27 cellular contexts compared by ENCODE assay signal in the genomic region with DNA sequence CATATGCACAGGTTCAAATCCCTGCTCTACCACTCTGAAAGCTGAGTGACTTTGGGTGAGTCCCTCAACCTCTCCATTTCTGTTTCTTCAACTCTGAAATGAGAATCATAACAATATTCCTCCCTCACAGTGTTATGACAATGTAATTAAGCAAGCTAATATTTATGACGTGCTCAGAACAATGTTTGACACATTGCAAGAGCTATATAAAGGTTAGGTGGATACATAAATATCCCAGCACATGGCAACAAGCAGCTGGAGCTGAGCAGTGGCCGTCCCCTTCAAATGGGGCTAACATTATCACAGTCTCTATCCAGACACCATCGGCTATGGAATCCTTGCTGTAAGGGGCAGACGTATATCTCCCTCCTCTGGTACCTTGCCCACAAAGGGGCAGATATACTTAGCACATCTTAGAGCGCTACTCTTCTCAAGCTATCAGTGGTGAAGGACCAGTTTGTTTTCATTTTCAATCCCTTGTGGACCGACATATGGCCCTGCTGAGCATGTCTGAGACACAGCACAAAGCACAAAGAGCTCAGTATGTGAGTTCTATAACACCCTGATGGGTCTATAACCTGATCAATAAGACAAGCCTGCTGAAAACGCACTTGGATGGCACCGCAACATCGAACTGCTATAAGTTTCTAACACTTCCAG.
DNase-seq lines count a peak whose midpoint lies in the region; FAIRE-seq and TF ChIP-seq lines count a peak whose summit lies in the region.
"Had no signal": no experiment of that assay in that cellular context is flagged by ENCODE, and none has a peak within 500 bp of the region (broad histone marks: within the 10 kb centered on the region; RNA-seq: fewer than 3 reads in every experiment).

No MANE protein-coding gene starts in this region.

- no peak overlapping the region for H4K8ac ChIP-seq in H1 (ENCODE audit: extremely low read depth, insufficient read depth, low read length)

- H3K14ac ChIP-seq in H1 (ENCODE audit: insufficient read length): no peak overlapping the region

- DNase-seq in GM23248: no peak
- DNase-seq in NCI-H69 (lab: John Stamatoyannopoulos, UW): peak; percentile 44
- no peak for DNase-seq in H1 (ENCODE audit: low read depth in 1 of 2, low spot score in 2 of 2)
- no peak for DNase-seq in ureter (ENCODE audit: low spot score)
- no peak for DNase-seq in activated naive CD4-positive, alpha-beta T cell treated with Interleukin-2 at 50 U/mL for 16 hours
- DNase-seq in hippocampal formation (lab: John Stamatoyannopoulos, UW): no peak
- DNase-seq in superior temporal gyrus (ENCODE audit: extremely low spot score): no peak
- DNase-seq: activated B cell treated with CpG ODN at 0.5 μM for 24 hours; activated CD4-positive, alpha-beta memory T cell treated with anti-CD3 and anti-CD28 coated beads for 36 hours; activated naive CD8-positive, alpha-beta T cell treated with anti-CD3 and anti-CD28 coated beads, Interleukin-2, amount 10 ng/mL, durations not matched to agents 7 days and 5 days; CD4-positive, alpha-beta memory T cell; colonic mucosa; DMS53; endodermal cell; GDM1; Karpas-422; NCI-H1048; NCI-H2029 treated with DMSO at 0.1 percent for 48 hours; stimulated activated naive B cell treated with anti-CD40 and anti-IgM and Interleukin-4, amounts not matched to agents 10 μg/mL and 1 μg/mL and 100 μg/mL, for 72 hours; tibial artery had no signal

- no peak overlapping the region for H3K4ac ChIP-seq in H1 (replicated peaks; ENCODE audit: insufficient read length, low read depth, low read length)

- peaks cover 58% of the 10 kb centered on the region for H3K79me2 ChIP-seq in GM23248 (ENCODE audit: insufficient read depth)
- H3K79me2 ChIP-seq in H1 (ENCODE audit: control insufficient read depth in 1 of 2, insufficient read depth in 2 of 2, low read length in 2 of 2): no peaks in the 10 kb centered on the region

- H3K4me2 ChIP-seq in GM23248 (ENCODE audit: unreplicated experiment): no peak overlapping the region
- H3K4me2 ChIP-seq in H1 (ENCODE audit: insufficient read depth in 1 of 2, low read depth in 2 of 2, low read length in 2 of 2): no peak overlapping the region

- no peak for TF ChIP-seq RAD21 in H1 (IDR thresholded peaks at IDR 0.05 in 1 of 2, conservative IDR thresholded peaks at IDR 0.05 in 1 of 2; ENCODE audit: low read depth in 2 of 2, low read length in 2 of 2)

- peaks cover 13% of the 10 kb centered on the region; the same call in 1 of the 2 replicates for H3K36me3 ChIP-seq in GM23248 (ENCODE audit: low read depth)
- H3K36me3 ChIP-seq in H1 (ENCODE audit: control insufficient read depth in 2 of 4, insufficient read depth in 4 of 4, low read length in 3 of 4): peaks cover 0 to 2% (median 0%) of the 10 kb centered on the region in 4 experiments; a peak in 1 of 8 replicates
- H3K36me3 ChIP-seq: colonic mucosa, prostate gland had no signal

- H3K4me1 ChIP-seq in GM23248 (ENCODE audit: insufficient read depth) (peaks cover 16% of the 10 kb centered on the region), H1 (replicated peaks in 1 of 4; ENCODE audit: control insufficient read depth in 3 of 4, insufficient read depth in 4 of 4, low read length in 3 of 4) (peaks cover 0 to 6% (median 0%) of the 10 kb centered on the region in 4 experiments; a peak in 4 of 7 replicates)
- H3K4me1 ChIP-seq: colonic mucosa, prostate gland had no signal

- in situ Hi-C loops in GM23248 (cut with MboI): no loop called here

- H4K5ac ChIP-seq in H1 (ENCODE audit: insufficient read length, low read depth, low read length): no peak overlapping the region

- no peak for TF ChIP-seq POLR2A in H1 (IDR thresholded peaks at IDR 0.05; ENCODE audit: control extremely low read depth in 1 of 2, low read depth in 2 of 2, low read length in 2 of 2)

- CTCF ChIA-PET in H1 (lab: Charles Lee; ENCODE audit: partially characterized antibody): interaction anchor here (0.6 to 1.4 kb wide), 8 partner anchors 9 to 345 kb away, joined by 3 to 4 read pairs (median 3); no protein-coding TSS in a partner anchor

- H2BK15ac ChIP-seq in H1 (ENCODE audit: low read length): no peak overlapping the region

- H2AFZ ChIP-seq in GM23248: no peak overlapping the region
- no peak overlapping the region for H2AFZ ChIP-seq in H1 (ENCODE audit: low read length)

- no peaks in the 10 kb centered on the region for H4K20me1 ChIP-seq in GM23248 (ENCODE audit: insufficient read depth)
- H4K20me1 ChIP-seq in H1 (replicated peaks in 1 of 2; ENCODE audit: control insufficient read depth in 1 of 2, insufficient read depth in 2 of 2, low read length in 2 of 2): no peaks in the 10 kb centered on the region

- H2BK5ac ChIP-seq in H1 (ENCODE audit: low read depth, low read length): no peak overlapping the region

- H3K56ac ChIP-seq in H1 (replicated peaks; ENCODE audit: insufficient read length, low read depth, low read length): no peak overlapping the region

- H3K79me1 ChIP-seq in H1 (ENCODE audit: low read depth, low read length): no peaks in the 10 kb centered on the region

- no peak overlapping the region for H3K4me3 Mint-ChIP-seq in nephron
- H3K4me3 Mint-ChIP-seq: activated B cell treated with CpG ODN at 0.5 μM for 24 hours; activated CD4-positive, alpha-beta memory T cell treated with anti-CD3 and anti-CD28 coated beads for 36 hours; activated naive CD8-positive, alpha-beta T cell treated with anti-CD3 and anti-CD28 coated beads, Interleukin-2, amount 10 ng/mL, durations not matched to agents 7 days and 5 days; CD4-positive, alpha-beta memory T cell; endodermal cell; neural crest cell; stimulated activated naive B cell treated with anti-CD40 and anti-IgM and Interleukin-4, amounts not matched to agents 10 μg/mL and 1 μg/mL and 100 μg/mL, for 72 hours; T-helper 2 cell treated with Interferon-gamma antibody and Interleukin-4, amounts not matched to agents 5 μg/mL and 100 μg/mL, for 36 hours had no signal

- no peak for TF ChIP-seq EP300 in H1 (IDR thresholded peaks at IDR 0.05; ENCODE audit: borderline replicate concordance in 1 of 2, low read depth in 2 of 2, low read length in 2 of 2)

- H3K9me3 Mint-ChIP-seq in nephron: no peaks in the 10 kb centered on the region
- H3K9me3 Mint-ChIP-seq: activated B cell treated with CpG ODN at 0.5 μM for 24 hours; activated CD4-positive, alpha-beta memory T cell treated with anti-CD3 and anti-CD28 coated beads for 36 hours; endodermal cell; neural crest cell; T-helper 2 cell treated with Interferon-gamma antibody and Interleukin-4, amounts not matched to agents 5 μg/mL and 100 μg/mL, for 36 hours had no signal

- H2BK12ac ChIP-seq in H1 (ENCODE audit: low read depth, low read length): no peak overlapping the region

- H3K4me1 Mint-ChIP-seq in nephron: peaks cover 32% of the 10 kb centered on the region
- H3K4me1 Mint-ChIP-seq: activated B cell treated with CpG ODN at 0.5 μM for 24 hours; activated naive CD8-positive, alpha-beta T cell treated with anti-CD3 and anti-CD28 coated beads, Interleukin-2, amount 10 ng/mL, durations not matched to agents 7 days and 5 days; CD4-positive, alpha-beta memory T cell; stimulated activated naive B cell treated with anti-CD40 and anti-IgM and Interleukin-4, amounts not matched to agents 10 μg/mL and 1 μg/mL and 100 μg/mL, for 72 hours had no signal

- POLR2A ChIA-PET in H1 (lab: Charles Lee; ENCODE audit: partially characterized antibody): no interaction called here

- no peak overlapping the region for H2BK20ac ChIP-seq in H1 (ENCODE audit: low read length)

- no peak overlapping the region for H3K4me3 ChIP-seq in GM23248
- no peak overlapping the region for H3K4me3 ChIP-seq in H1 (ENCODE audit: extremely low read depth in 1 of 4, insufficient read depth in 2 of 4, low read depth in 3 of 4, low read length in 4 of 4)
- H3K4me3 ChIP-seq: colonic mucosa, prostate gland, SK-N-MC, skin epidermis, tibial artery had no signal

- H4K91ac ChIP-seq in H1 (replicated peaks; ENCODE audit: insufficient read length, low read length): no peak overlapping the region

- no peak overlapping the region for H3K18ac ChIP-seq in H1 (ENCODE audit: extremely low read depth, low read length)

- H2AK5ac ChIP-seq in H1 (ENCODE audit: low read depth, low read length): 0 out of 2 replicates have a peak overlapping the region, but pooled peaks have one; percentile 10

- no peak overlapping the region for H3K9ac ChIP-seq in GM23248
- no peak overlapping the region for H3K9ac ChIP-seq in H1 (replicated peaks in 1 of 4; ENCODE audit: extremely low read depth in 1 of 4, low read depth in 3 of 4, low read length in 3 of 4)

- TF ChIP-seq CTCF in H1 (IDR thresholded peaks at IDR 0.05; ENCODE audit: control extremely low read depth in 1 of 3, insufficient read depth in 1 of 3, low read depth in 1 of 3, low read length in 3 of 3) (no peak), nephron (IDR thresholded peaks at IDR 0.05; ENCODE audit: unreplicated experiment in 3 of 3) (no peak)

- peaks cover 19% of the 10 kb centered on the region for H3F3A ChIP-seq in GM23248 (ENCODE audit: insufficient read depth)

- H3K9me3 ChIP-seq in GM23248 (ENCODE audit: low read depth): no peaks in the 10 kb centered on the region
- no peaks in the 10 kb centered on the region for H3K9me3 ChIP-seq in H1 (ENCODE audit: insufficient read depth in 2 of 2, low read depth in 1 of 2, low read length in 1 of 2)
- H3K9me3 ChIP-seq: colonic mucosa, prostate gland, tibial artery had no signal

- FAIRE-seq in H1 (lab: Jason Lieb, UNC): no peak
- FAIRE-seq: GM18507 had no signal

- WGBS in GM23248 (ENCODE audit: low coverage in 1 of 2, low lambda C conversion rate in 2 of 2, missing lambda C conversion rate in 2 of 2), 2 experiments: 93 to 95% methylated on average over 9 of the region's 9 CpGs
- 88% methylated on average over 9 of the region's 9 CpGs; no CpG with 5 or more reads in 1 of the 2 experiments for WGBS in H1 (ENCODE audit: extremely low coverage in 1 of 2, insufficient coverage in 1 of 2, insufficient read length in 1 of 2, insufficient replicate concordance in 2 of 2, low coverage in 1 of 2, low lambda C conversion rate in 2 of 2, missing lambda C conversion rate in 1 of 2), 2 experiments

- H3K36me3 Mint-ChIP-seq in nephron (ENCODE audit: low read depth): peaks cover 44% of the 10 kb centered on the region
- H3K36me3 Mint-ChIP-seq: activated CD4-positive, alpha-beta memory T cell treated with anti-CD3 and anti-CD28 coated beads for 36 hours; activated naive CD8-positive, alpha-beta T cell treated with anti-CD3 and anti-CD28 coated beads, Interleukin-2, amount 10 ng/mL, durations not matched to agents 7 days and 5 days; CD4-positive, alpha-beta memory T cell; stimulated activated naive B cell treated with anti-CD40 and anti-IgM and Interleukin-4, amounts not matched to agents 10 μg/mL and 1 μg/mL and 100 μg/mL, for 72 hours had no signal

- no peaks in the 10 kb centered on the region for H3K23me2 ChIP-seq in H1 (ENCODE audit: low read depth, low read length)

- H3K27me3 Mint-ChIP-seq in nephron (ENCODE audit: low read depth): no peaks in the 10 kb centered on the region
- H3K27me3 Mint-ChIP-seq: activated B cell treated with CpG ODN at 0.5 μM for 24 hours; activated CD4-positive, alpha-beta memory T cell treated with anti-CD3 and anti-CD28 coated beads for 36 hours; stimulated activated naive B cell treated with anti-CD40 and anti-IgM and Interleukin-4, amounts not matched to agents 10 μg/mL and 1 μg/mL and 100 μg/mL, for 72 hours had no signal

- H3K23ac ChIP-seq in H1 (ENCODE audit: insufficient read length): no peak overlapping the region

- no peak overlapping the region for H2BK120ac ChIP-seq in H1 (replicated peaks; ENCODE audit: low read depth, low read length)

- peak overlapping the region; percentile 63; the same call in 1 of the 2 replicates for H3K27ac ChIP-seq in GM23248
- no peak overlapping the region for H3K27ac ChIP-seq in H1 (ENCODE audit: low read depth, low read length)
- H3K27ac ChIP-seq: colonic mucosa, prostate gland, SK-N-MC, tibial artery had no signal

- H3K27me3 ChIP-seq in GM23248 (replicated peaks; ENCODE audit: insufficient read depth) (no peaks in the 10 kb centered on the region), H1 (replicated peaks in 1 of 4; ENCODE audit: control insufficient read depth in 3 of 4, extremely low read depth in 1 of 4, insufficient read depth in 3 of 4, low read length in 3 of 4) (no peaks in the 10 kb centered on the region)
- H3K27me3 ChIP-seq: colonic mucosa, tibial artery had no signal

- no peaks in the 10 kb centered on the region for H3K9me2 ChIP-seq in GM23248 (ENCODE audit: insufficient read depth)

- H3K27ac Mint-ChIP-seq in nephron: peak overlapping the region; percentile 65 to 85 (median 68)
- H3K27ac Mint-ChIP-seq: activated B cell treated with CpG ODN at 0.5 μM for 24 hours; activated CD4-positive, alpha-beta memory T cell treated with anti-CD3 and anti-CD28 coated beads for 36 hours; activated naive CD8-positive, alpha-beta T cell treated with anti-CD3 and anti-CD28 coated beads, Interleukin-2, amount 10 ng/mL, durations not matched to agents 7 days and 5 days; CD4-positive, alpha-beta memory T cell; endodermal cell; stimulated activated naive B cell treated with anti-CD40 and anti-IgM and Interleukin-4, amounts not matched to agents 10 μg/mL and 1 μg/mL and 100 μg/mL, for 72 hours; T-helper 2 cell treated with Interferon-gamma antibody and Interleukin-4, amounts not matched to agents 5 μg/mL and 100 μg/mL, for 36 hours had no signal
